8 cellular contexts compared by ENCODE assay signal in genomic region chr10:110273474-110273873, GRCh38. TPM values are rescaled to one million over a fixed set of nuclear protein-coding genes. Genes with fewer than 3 reads are reported as not detected.
DNase-seq lines count a peak whose midpoint lies in the region; ATAC-seq, FAIRE-seq and TF ChIP-seq lines count a peak whose summit lies in the region.

No MANE protein-coding gene starts in this region.

- H3K4me1 Mint-ChIP-seq in activated naive CD8-positive, alpha-beta T cell (ENCODE audit: low read depth), result peaks cover 41% of the 10 kb centered on the region

- H3K9ac ChIP-seq in IMR-90 (ENCODE audit: low read depth, low read length) (no peak overlapping the region), kidney (ENCODE audit: low read length in 2 of 2) (no peak overlapping the region)

- no peaks in the 10 kb centered on the region for H3K79me1 ChIP-seq in IMR-90 (ENCODE audit: low read depth in 1 of 2, low read length in 2 of 2)

- no peak overlapping the region for H2BK20ac ChIP-seq in IMR-90 (ENCODE audit: low read depth, low read length)

- no peaks in the 10 kb centered on the region for H3K9me3 Mint-ChIP-seq in activated naive CD8-positive, alpha-beta T cell (ENCODE audit: low read depth)

- TF ChIP-seq RAD21 in IMR-90 (IDR thresholded peaks at IDR 0.05; ENCODE audit: low read length), result no peak

- no CpG with 5 or more reads among the region's 4 CpGs for WGBS in IMR-90 (ENCODE audit: extremely low coverage in 2 of 2, insufficient read length in 1 of 2), 2 experiments

- H3K9me1 ChIP-seq in IMR-90 (ENCODE audit: insufficient read depth, low read length), result no peaks in the 10 kb centered on the region

- peak overlapping the region; percentile 87 for H3K27ac Mint-ChIP-seq in activated naive CD8-positive, alpha-beta T cell

- no peak overlapping the region for H2AK9ac ChIP-seq in IMR-90 (replicated peaks; ENCODE audit: low read depth, low read length, poor library complexity)

- H4K20me1 ChIP-seq in IMR-90 (ENCODE audit: insufficient read depth, low read length), result no peaks in the 10 kb centered on the region

- no peak overlapping the region for H3K14ac ChIP-seq in IMR-90 (replicated peaks; ENCODE audit: low read depth, low read length)

- no peak overlapping the region for H3K18ac ChIP-seq in IMR-90 (ENCODE audit: low read depth, low read length)

- H2AK5ac ChIP-seq in IMR-90 (ENCODE audit: low read depth, low read length), result no peak overlapping the region

- TF ChIP-seq POLR2A in IMR-90 (IDR thresholded peaks at IDR 0.05; ENCODE audit: low read depth, low read length), result no peak

- no peaks in the 10 kb centered on the region; the same call in 1 of the 2 replicates for H3K4me1 ChIP-seq in IMR-90 (ENCODE audit: control insufficient read depth, insufficient read depth, low read length)
- peaks cover 13 to 14% of the 10 kb centered on the region in 2 donors for H3K4me1 ChIP-seq in kidney (ENCODE audit: control insufficient read depth in 1 of 2, insufficient read depth in 1 of 2, low read depth in 1 of 2, low read length in 2 of 2)

- H3K9me3 ChIP-seq in IMR-90 (ENCODE audit: control insufficient read depth, insufficient read depth, low read length) (no peaks in the 10 kb centered on the region), kidney (ENCODE audit: control insufficient read depth in 1 of 2, low read length in 2 of 2) (no peaks in the 10 kb centered on the region)

- H3K27me3 ChIP-seq in IMR-90 (ENCODE audit: control insufficient read depth, insufficient read depth, low read length), result no peaks in the 10 kb centered on the region

- H3K4me3 Mint-ChIP-seq in activated naive CD8-positive, alpha-beta T cell, result peak overlapping the region; percentile 71

- TF ChIP-seq CTCF in IMR-90 (conservative IDR thresholded peaks at IDR 0.05; ENCODE audit: low read depth, low read length), result no peak
- no peak for TF ChIP-seq CTCF in kidney (IDR thresholded peaks at IDR 0.05; ENCODE audit: borderline replicate concordance, extremely low read depth, insufficient read depth)

- no peak overlapping the region for H3K56ac ChIP-seq in IMR-90 (ENCODE audit: extremely low read depth, insufficient read depth, low read length)

- no peak overlapping the region for H3K4me3 ChIP-seq in IMR-90 (ENCODE audit: insufficient read depth, low read depth, low read length)
- no peak overlapping the region for H3K4me3 ChIP-seq in kidney (ENCODE audit: low read length in 2 of 2)

- FAIRE-seq in kidney (lab: Jason Lieb, UNC), result no peak

- CTCF ChIA-PET in IMR-90 (lab: Yijun Ruan, JAX), result interaction anchor here (0.6 to 1.1 kb wide), 3 partner anchors 12 to 135 kb away, joined by 3 to 4 read pairs (median 3); no protein-coding TSS in a partner anchor

- H4K91ac ChIP-seq in IMR-90 (ENCODE audit: insufficient read depth, low read depth, low read length), result no peak overlapping the region

- H3K36me3 ChIP-seq in IMR-90 (ENCODE audit: control insufficient read depth, insufficient read depth, low read length) (no peaks in the 10 kb centered on the region), kidney (ENCODE audit: control insufficient read depth in 1 of 2, insufficient read depth in 2 of 2, low read length in 2 of 2) (no peaks in the 10 kb centered on the region)

- H3K23ac ChIP-seq in IMR-90 (ENCODE audit: low read depth, low read length), result no peak overlapping the region

- ATAC-seq in IMR-90 (ENCODE audit: low read depth), result peak; percentile 72

- intact Hi-C loops in IMR-90 (cut with micrococcal nuclease), result no loop called here
- intact Hi-C loops in kidney (cut with DNase I), result no loop called here

- dilution Hi-C loops in IMR-90 (cut with HindIII; ENCODE audit: low sequenced_read_pairs, unreplicated experiment), result no loop called here

- H2BK15ac ChIP-seq in IMR-90 (ENCODE audit: low read depth, low read length), result no peak overlapping the region

- H2BK120ac ChIP-seq in IMR-90 (ENCODE audit: low read depth, low read length), result no peak overlapping the region

- H4K8ac ChIP-seq in IMR-90 (ENCODE audit: low read depth in 2 of 2, low read length in 2 of 2), result no peak overlapping the region

- in situ Hi-C loops in IMR-90 (cut with MboI; ENCODE audit: low sequenced_read_pairs), result loop anchor here (5.0 kb wide), 1 partner anchor 391 kb away; no protein-coding TSS in a partner anchor

- no peak overlapping the region for H2AFZ ChIP-seq in IMR-90 (replicated peaks; ENCODE audit: low read length, poor library complexity)

- POLR2A ChIA-PET in IMR-90 (lab: Charles Lee; ENCODE audit: unreplicated experiment), result no interaction called here

- no peak overlapping the region for H4K5ac ChIP-seq in IMR-90 (ENCODE audit: low read depth, low read length)

- H3K27me3 Mint-ChIP-seq in activated naive CD8-positive, alpha-beta T cell, result no peaks in the 10 kb centered on the region

- no peak overlapping the region for H3K4me2 ChIP-seq in IMR-90 (ENCODE audit: low read depth, low read length)

- peaks cover 3% of the 10 kb centered on the region for H3K36me3 Mint-ChIP-seq in activated naive CD8-positive, alpha-beta T cell

- BruUV-seq in IMR-90 (replicated peaks; lab: Mats Ljungman, UMichigan), result no TSS peak

- no peak overlapping the region for H3K27ac ChIP-seq in IMR-90 (ENCODE audit: insufficient read depth, low read length)
- no peak overlapping the region for H3K27ac ChIP-seq in kidney (ENCODE audit: low read depth in 2 of 2, low read length in 2 of 2)

- no peak overlapping the region for H3K4ac ChIP-seq in IMR-90 (ENCODE audit: low read depth, low read length)

- DNase-seq in EL (peak; percentile 64), IMR-90 (peak; percentile 90), kidney (peak; percentile 71), NCI-H1417 treated with DMSO at 0.1 percent for 48 hours (lab: John Stamatoyannopoulos, UW) (no peak), NCI-H187 (lab: John Stamatoyannopoulos, UW) (no peak), mesenteric fat pad (ENCODE audit: low spot score) (no peak)
- DNase-seq in stimulated activated CD8-positive, alpha-beta memory T cell treated with anti-CD3 and anti-CD28 coated beads, Interleukin-7, amount 100 ng/mL, for 4 hours (ENCODE audit: low read depth in 2 of 2), result peak; percentile 11 to 14

- no peak overlapping the region for H2BK5ac ChIP-seq in IMR-90 (ENCODE audit: low read depth, low read length, poor library complexity, severe bottlenecking)

TF ChIP-seq in IMR-90, 13 proteins besides CTCF, POLR2A, EP300 and RAD21:
- TF ChIP-seq NFE2L2 (IDR thresholded peaks at IDR 0.05; ENCODE audit: low read depth, low read length) (no peak), CEBPB (IDR thresholded peaks at IDR 0.05; ENCODE audit: low read depth, low read length) (peak; percentile 93), BHLHE40 (IDR thresholded peaks at IDR 0.05; ENCODE audit: low read depth, low read length) (peak; percentile 96), MXI1 (IDR thresholded peaks at IDR 0.05; ENCODE audit: borderline replicate concordance, low read depth, low read length) (0 out of 2 replicates have a peak, but pooled peaks have one; percentile 20), RFX5 (IDR thresholded peaks at IDR 0.05; ENCODE audit: low read depth, low read length) (0 out of 2 replicates have a peak, but pooled peaks have one; percentile 20), USF2 (IDR thresholded peaks at IDR 0.05; ENCODE audit: low read depth, low read length) (peak; percentile 87), RCOR1 (IDR thresholded peaks at IDR 0.05; ENCODE audit: insufficient replicate concordance, low read length) (no peak)
- TF ChIP-seq, protein P1, sequence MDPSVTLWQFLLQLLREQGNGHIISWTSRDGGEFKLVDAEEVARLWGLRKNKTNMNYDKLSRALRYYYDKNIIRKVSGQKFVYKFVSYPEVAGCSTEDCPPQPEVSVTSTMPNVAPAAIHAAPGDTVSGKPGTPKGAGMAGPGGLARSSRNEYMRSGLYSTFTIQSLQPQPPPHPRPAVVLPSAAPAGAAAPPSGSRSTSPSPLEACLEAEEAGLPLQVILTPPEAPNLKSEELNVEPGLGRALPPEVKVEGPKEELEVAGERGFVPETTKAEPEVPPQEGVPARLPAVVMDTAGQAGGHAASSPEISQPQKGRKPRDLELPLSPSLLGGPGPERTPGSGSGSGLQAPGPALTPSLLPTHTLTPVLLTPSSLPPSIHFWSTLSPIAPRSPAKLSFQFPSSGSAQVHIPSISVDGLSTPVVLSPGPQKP (IDR thresholded peaks at IDR 0.05; ENCODE audit: borderline replicate concordance, low read depth, low read length), result no peak

RNA-seq across cellular contexts. Expression of gene SMNDC1, which starts 31.2 kb away (rescaled TPM):
- 3.9 and 8.6 TPM in 2 replicates for total RNA-seq in IMR-90 (2012; rRNA removed)
- polyA plus RNA-seq in IMR-90 (2012; rRNA removed), result 12.2 and 15.1 TPM in 2 replicates
- 3.6 and 4.1 TPM in 2 replicates for polyA plus RNA-seq in IMR-90 (2012; cell fraction: cytosol; rRNA removed)
- polyA plus RNA-seq in IMR-90 (2012; cell fraction: nucleus; rRNA removed; ENCODE audit: low replicate concordance), result 3.3 and 15.7 TPM in 2 replicates
- 28.6 TPM for total RNA-seq in kidney
- 12.4 TPM for polyA plus RNA-seq in kidney (ENCODE audit: insufficient read depth, low read depth, low replicate concordance)
- total RNA-seq in mesenteric fat pad, result 26.1 TPM

Comparison
In these comparisons a context has a peak if more than half of its experiments do, and no peak if none do; other contexts are left out.
1. DNase-seq: peak in EL (single experiment), IMR-90 (single experiment), kidney (single experiment) and stimulated activated CD8-positive, alpha-beta memory T cell treated with anti-CD3 and anti-CD28 coated beads, Interleukin-7, amount 100 ng/mL, for 4 hours (2 of 2); none in NCI-H1417 treated with DMSO at 0.1 percent for 48 hours (single experiment), NCI-H187 (0 of 2) and mesenteric fat pad (single experiment).